In the genomic region with DNA sequence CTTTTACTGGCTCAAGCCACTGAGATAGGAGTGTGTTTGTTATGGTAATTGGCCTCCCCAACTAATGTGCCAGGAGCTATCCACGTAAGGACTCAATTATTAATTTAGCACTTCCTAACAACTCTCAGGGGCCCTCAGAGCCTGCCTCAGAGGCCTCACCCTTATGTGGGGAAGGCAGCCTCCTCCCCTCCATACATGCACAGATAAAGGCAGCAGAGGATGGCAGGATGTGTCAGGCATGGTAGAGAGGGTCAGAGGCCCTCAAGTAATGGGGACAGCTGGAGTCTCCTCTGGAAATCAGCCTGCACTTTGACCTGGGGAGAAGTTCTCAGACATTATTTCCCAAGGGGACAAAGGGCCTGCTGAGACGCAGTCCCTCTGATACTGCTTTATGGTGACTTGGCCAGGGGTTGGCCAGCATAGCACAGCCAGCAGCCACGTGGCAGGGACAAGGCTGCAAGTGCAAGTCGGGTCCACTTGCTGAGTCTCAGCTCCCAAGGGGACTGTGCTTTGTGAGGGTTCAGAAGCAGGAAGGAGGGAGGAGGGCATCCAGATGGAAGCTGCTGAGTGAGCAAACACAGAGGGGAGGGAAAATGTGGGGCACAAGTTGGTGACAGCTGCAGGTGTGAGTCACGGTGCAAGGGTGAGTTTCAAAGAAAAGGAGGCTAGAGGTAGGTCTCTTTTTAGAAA, we compare ENCODE assay signal across 1 cellular context.
TF ChIP-seq lines count a peak whose summit lies in the region.

No MANE protein-coding gene starts in this region.

TF ChIP-seq in HepG2, 621 proteins besides CTCF, POLR2A, EP300 and RAD21 (continues in another document):
- TF ChIP-seq ZNF12 (CRISPR knock-in tag; IDR thresholded peaks at IDR 0.05) (no peak), HDAC1 (CRISPR knock-in tag; IDR thresholded peaks at IDR 0.05) (peak; percentile 39; the same call in 1 of the 2 replicates), ZNF441 (CRISPR knock-in tag; IDR thresholded peaks at IDR 0.05; ENCODE audit: borderline replicate concordance) (0 out of 2 replicates have a peak, but pooled peaks have one; percentile 22), RXRB (CRISPR knock-in tag; IDR thresholded peaks at IDR 0.05; ENCODE audit: borderline replicate concordance) (peak; percentile 39; the same call in 1 of the 2 replicates), SMARCE1 (IDR thresholded peaks at IDR 0.05; ENCODE audit: borderline replicate concordance) (no peak), ZNF230 (CRISPR knock-in tag; IDR thresholded peaks at IDR 0.05) (no peak), ZNF781 (CRISPR knock-in tag; IDR thresholded peaks at IDR 0.05; ENCODE audit: borderline replicate concordance, not compliant biosample characterization) (no peak), ZBTB38 (CRISPR knock-in tag; IDR thresholded peaks at IDR 0.05) (no peak), MIER3 (CRISPR knock-in tag; IDR thresholded peaks at IDR 0.05; ENCODE audit: borderline replicate concordance) (peak; percentile 49; the same call in 1 of the 2 replicates), STAG1 (CRISPR knock-in tag; IDR thresholded peaks at IDR 0.05) (no peak), HIC2 (CRISPR knock-in tag; IDR thresholded peaks at IDR 0.05; ENCODE audit: low read depth) (peak; percentile 45; the same call in 1 of the 2 replicates), ATRX (CRISPR knock-in tag; IDR thresholded peaks at IDR 0.05; ENCODE audit: borderline replicate concordance) (no peak), ZSCAN12 (CRISPR knock-in tag; IDR thresholded peaks at IDR 0.05) (no peak), MIER2 (CRISPR knock-in tag; IDR thresholded peaks at IDR 0.05) (no peak), SNAI1 (CRISPR knock-in tag; IDR thresholded peaks at IDR 0.05; ENCODE audit: borderline replicate concordance) (no peak), MEIS1 (CRISPR knock-in tag; IDR thresholded peaks at IDR 0.05; ENCODE audit: borderline replicate concordance) (peak; percentile 47; the same call in 1 of the 2 replicates), ZNF678 (CRISPR knock-in tag; IDR thresholded peaks at IDR 0.05) (no peak), NR1H2 (CRISPR knock-in tag; IDR thresholded peaks at IDR 0.05; ENCODE audit: borderline replicate concordance, low read depth) (no peak), ATAD3A (CRISPR knock-in tag; IDR thresholded peaks at IDR 0.05) (no peak), RNF2 (conservative IDR thresholded peaks at IDR 0.05; ENCODE audit: low read depth) (no peak), SMAD3 (CRISPR knock-in tag; IDR thresholded peaks at IDR 0.05) (no peak), ZNF883 (CRISPR knock-in tag; IDR thresholded peaks at IDR 0.05; ENCODE audit: not compliant biosample characterization) (no peak), GABPB1 (CRISPR knock-in tag; IDR thresholded peaks at IDR 0.05) (peak; percentile 44; the same call in 1 of the 2 replicates), SOX6 (IDR thresholded peaks at IDR 0.05) (no peak), SOX6 (CRISPR knock-in tag; IDR thresholded peaks at IDR 0.05) (0 out of 2 replicates have a peak, but pooled peaks have one; percentile 10), NFE2 (CRISPR knock-in tag; IDR thresholded peaks at IDR 0.05) (no peak), ZNF331 (CRISPR knock-in tag; IDR thresholded peaks at IDR 0.05) (no peak), SOX13 (IDR thresholded peaks at IDR 0.05) (0 out of 2 replicates have a peak, but pooled peaks have one; percentile 16), SOX13 (CRISPR knock-in tag; conservative IDR thresholded peaks at IDR 0.05 in 1 of 2, IDR thresholded peaks at IDR 0.05 in 1 of 2) (no peak), ERF (CRISPR knock-in tag; IDR thresholded peaks at IDR 0.05) (0 out of 2 replicates have a peak, but pooled peaks have one; percentile 41), NR2F1 (CRISPR knock-in tag; IDR thresholded peaks at IDR 0.05) (no peak), CBX2 (IDR thresholded peaks at IDR 0.05; ENCODE audit: low read depth, low read length) (no peak), CBX2 (CRISPR knock-in tag; IDR thresholded peaks at IDR 0.05; ENCODE audit: low read depth) (no peak), ZNF550 (CRISPR knock-in tag; IDR thresholded peaks at IDR 0.05; ENCODE audit: borderline replicate concordance) (no peak), ZNF10 (CRISPR knock-in tag; IDR thresholded peaks at IDR 0.05; ENCODE audit: borderline replicate concordance, low read depth) (no peak), PLRG1 (conservative IDR thresholded peaks at IDR 0.05) (no peak), IRX3 (CRISPR knock-in tag; IDR thresholded peaks at IDR 0.05; ENCODE audit: borderline replicate concordance, low read depth) (no peak), ZNF160 (CRISPR knock-in tag; IDR thresholded peaks at IDR 0.05) (0 out of 2 replicates have a peak, but pooled peaks have one; percentile 19), GABPA (IDR thresholded peaks at IDR 0.05; ENCODE audit: low read depth, low read length) (no peak), GABPA (CRISPR knock-in tag; IDR thresholded peaks at IDR 0.05; ENCODE audit: low read depth) (no peak), GATAD2A (CRISPR knock-in tag; IDR thresholded peaks at IDR 0.05) (peak; percentile 77), HNRNPL (IDR thresholded peaks at IDR 0.05; ENCODE audit: low read depth, low read length) (no peak), ZMYM3 (CRISPR knock-in tag; IDR thresholded peaks at IDR 0.05) (no peak; the same call in 1 of the 2 replicates), MEIS2 (CRISPR knock-in tag; IDR thresholded peaks at IDR 0.05) (peak; percentile 38; the same call in 1 of the 2 replicates), ZNF572 (CRISPR knock-in tag; IDR thresholded peaks at IDR 0.05) (no peak; the same call in 1 of the 2 replicates), ZNF513 (CRISPR knock-in tag; conservative IDR thresholded peaks at IDR 0.05) (no peak), ZNF329 (CRISPR knock-in tag; IDR thresholded peaks at IDR 0.05; ENCODE audit: low read depth) (0 out of 2 replicates have a peak, but pooled peaks have one; percentile 44), ZNF780A (CRISPR knock-in tag; IDR thresholded peaks at IDR 0.05) (no peak), ZNF383 (CRISPR knock-in tag; IDR thresholded peaks at IDR 0.05; ENCODE audit: borderline replicate concordance) (no peak), MXD4 (CRISPR knock-in tag; IDR thresholded peaks at IDR 0.05) (0 out of 2 replicates have a peak, but pooled peaks have one; percentile 57), ARNTL (CRISPR knock-in tag; IDR thresholded peaks at IDR 0.05) (no peak), ZNF674 (CRISPR knock-in tag; IDR thresholded peaks at IDR 0.05; ENCODE audit: low read depth) (no peak), FOXA3 (CRISPR knock-in tag; IDR thresholded peaks at IDR 0.05) (0 out of 2 replicates have a peak, but pooled peaks have one; percentile 6), PITX1 (CRISPR knock-in tag; IDR thresholded peaks at IDR 0.05) (no peak), ZSCAN31 (CRISPR knock-in tag; IDR thresholded peaks at IDR 0.05; ENCODE audit: low read depth) (no peak), ELF1 (CRISPR knock-in tag; IDR thresholded peaks at IDR 0.05) (peak; percentile 39; the same call in 1 of the 2 replicates), ZNF562 (CRISPR knock-in tag; IDR thresholded peaks at IDR 0.05; ENCODE audit: borderline replicate concordance) (no peak), ZNF766 (CRISPR knock-in tag; IDR thresholded peaks at IDR 0.05; ENCODE audit: borderline replicate concordance) (no peak), NFE2L2 (IDR thresholded peaks at IDR 0.05; ENCODE audit: low read length) (no peak), ESRRA (CRISPR knock-in tag; IDR thresholded peaks at IDR 0.05; ENCODE audit: low read depth) (peak; percentile 23; the same call in 1 of the 2 replicates), SMC3 (IDR thresholded peaks at IDR 0.05; ENCODE audit: low read length) (no peak), SCMH1 (CRISPR knock-in tag; IDR thresholded peaks at IDR 0.05; ENCODE audit: borderline replicate concordance) (no peak), RBAK (CRISPR knock-in tag; IDR thresholded peaks at IDR 0.05) (no peak), RNF219 (CRISPR knock-in tag; IDR thresholded peaks at IDR 0.05) (no peak), ATF3 (CRISPR knock-in tag; IDR thresholded peaks at IDR 0.05) (0 out of 2 replicates have a peak, but pooled peaks have one; percentile 50), CENPX (CRISPR knock-in tag; IDR thresholded peaks at IDR 0.05) (no peak), NR2F6 (IDR thresholded peaks at IDR 0.05) (no peak), NR2F6 (CRISPR knock-in tag; IDR thresholded peaks at IDR 0.05) (peak; percentile 40; the same call in 1 of the 2 replicates), CBX1 (IDR thresholded peaks at IDR 0.05; ENCODE audit: low read depth) (no peak), AKAP8 (CRISPR knock-in tag; IDR thresholded peaks at IDR 0.05) (0 out of 2 replicates have a peak, but pooled peaks have one; percentile 45), MAF1 (CRISPR knock-in tag; IDR thresholded peaks at IDR 0.05; ENCODE audit: borderline replicate concordance) (no peak), ZSCAN25 (CRISPR knock-in tag; IDR thresholded peaks at IDR 0.05) (peak; percentile 87)
- TF ChIP-seq, protein P1, sequence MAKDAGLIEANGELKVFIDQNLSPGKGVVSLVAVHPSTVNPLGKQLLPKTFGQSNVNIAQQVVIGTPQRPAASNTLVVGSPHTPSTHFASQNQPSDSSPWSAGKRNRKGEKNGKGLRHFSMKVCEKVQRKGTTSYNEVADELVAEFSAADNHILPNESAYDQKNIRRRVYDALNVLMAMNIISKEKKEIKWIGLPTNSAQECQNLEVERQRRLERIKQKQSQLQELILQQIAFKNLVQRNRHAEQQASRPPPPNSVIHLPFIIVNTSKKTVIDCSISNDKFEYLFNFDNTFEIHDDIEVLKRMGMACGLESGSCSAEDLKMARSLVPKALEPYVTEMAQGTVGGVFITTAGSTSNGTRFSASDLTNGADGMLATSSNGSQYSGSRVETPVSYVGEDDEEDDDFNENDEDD (CRISPR knock-in tag; IDR thresholded peaks at IDR 0.05; ENCODE audit: borderline replicate concordance): peak; percentile 38; the same call in 1 of the 2 replicates
- TF ChIP-seq, protein P2, sequence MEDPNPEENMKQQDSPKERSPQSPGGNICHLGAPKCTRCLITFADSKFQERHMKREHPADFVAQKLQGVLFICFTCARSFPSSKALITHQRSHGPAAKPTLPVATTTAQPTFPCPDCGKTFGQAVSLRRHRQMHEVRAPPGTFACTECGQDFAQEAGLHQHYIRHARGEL (CRISPR knock-in tag; IDR thresholded peaks at IDR 0.05): no peak
- TF ChIP-seq, protein P3, sequence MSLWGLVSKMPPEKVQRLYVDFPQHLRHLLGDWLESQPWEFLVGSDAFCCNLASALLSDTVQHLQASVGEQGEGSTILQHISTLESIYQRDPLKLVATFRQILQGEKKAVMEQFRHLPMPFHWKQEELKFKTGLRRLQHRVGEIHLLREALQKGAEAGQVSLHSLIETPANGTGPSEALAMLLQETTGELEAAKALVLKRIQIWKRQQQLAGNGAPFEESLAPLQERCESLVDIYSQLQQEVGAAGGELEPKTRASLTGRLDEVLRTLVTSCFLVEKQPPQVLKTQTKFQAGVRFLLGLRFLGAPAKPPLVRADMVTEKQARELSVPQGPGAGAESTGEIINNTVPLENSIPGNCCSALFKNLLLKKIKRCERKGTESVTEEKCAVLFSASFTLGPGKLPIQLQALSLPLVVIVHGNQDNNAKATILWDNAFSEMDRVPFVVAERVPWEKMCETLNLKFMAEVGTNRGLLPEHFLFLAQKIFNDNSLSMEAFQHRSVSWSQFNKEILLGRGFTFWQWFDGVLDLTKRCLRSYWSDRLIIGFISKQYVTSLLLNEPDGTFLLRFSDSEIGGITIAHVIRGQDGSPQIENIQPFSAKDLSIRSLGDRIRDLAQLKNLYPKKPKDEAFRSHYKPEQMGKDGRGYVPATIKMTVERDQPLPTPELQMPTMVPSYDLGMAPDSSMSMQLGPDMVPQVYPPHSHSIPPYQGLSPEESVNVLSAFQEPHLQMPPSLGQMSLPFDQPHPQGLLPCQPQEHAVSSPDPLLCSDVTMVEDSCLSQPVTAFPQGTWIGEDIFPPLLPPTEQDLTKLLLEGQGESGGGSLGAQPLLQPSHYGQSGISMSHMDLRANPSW (CRISPR knock-in tag; IDR thresholded peaks at IDR 0.05; ENCODE audit: borderline replicate concordance): no peak
